17 cellular contexts compared by ENCODE assay signal in the genomic region with DNA sequence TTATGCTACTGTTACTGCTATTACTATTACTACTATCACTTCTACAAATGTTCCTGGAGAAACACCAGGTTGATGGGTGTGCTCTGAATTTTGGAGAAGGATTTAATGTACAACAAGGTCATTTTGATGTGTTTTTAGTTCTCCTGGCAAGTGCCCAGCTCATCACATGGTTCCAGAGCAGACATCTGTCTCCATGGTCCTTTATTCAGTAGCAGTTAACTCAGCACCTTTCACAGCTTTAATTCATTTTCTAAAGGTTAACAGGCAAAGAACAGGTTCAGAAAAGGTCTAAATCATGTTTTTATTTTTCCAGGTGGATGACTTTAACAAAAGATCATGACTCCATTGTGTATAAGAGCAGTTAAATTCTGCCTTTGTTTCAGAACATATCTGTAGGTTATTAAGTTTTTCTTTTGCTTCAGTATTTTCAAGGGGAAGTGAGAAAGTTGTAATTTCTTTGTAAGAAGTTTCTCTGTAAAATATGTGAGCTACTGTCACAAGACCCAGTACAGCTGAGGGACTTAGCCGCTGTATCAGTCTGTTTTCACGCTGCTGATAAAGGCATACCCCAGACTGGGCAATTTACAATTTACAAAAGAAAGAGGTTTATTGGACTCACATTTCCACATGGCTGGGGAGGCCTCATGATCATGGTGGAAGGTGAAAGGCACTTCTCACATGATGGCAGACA. TPM values are rescaled to one million over a fixed set of nuclear protein-coding genes. Genes with fewer than 3 reads are reported as not detected.
DNase-seq lines count a peak whose midpoint lies in the region; ATAC-seq and TF ChIP-seq lines count a peak whose summit lies in the region.
"Had no signal": no experiment of that assay in that cellular context is flagged by ENCODE, and none has a peak within 500 bp of the region (broad histone marks: within the 10 kb centered on the region; RNA-seq: fewer than 3 reads in every experiment).

No MANE protein-coding gene starts in this region.

- H3K36me3 ChIP-seq in tibial nerve: peaks cover 0 to 53% (median 0%) of the 10 kb centered on the region in 3 donors

- 75 to 80% methylated on average over 2 of the region's 2 CpGs for WGBS in tibial nerve, 2 donors

- no peak for TF ChIP-seq CTCF in tibial nerve (IDR thresholded peaks at IDR 0.05)

- intact Hi-C loops in left cardiac atrium (cut with DNase I): no loop called here

- H3K27me3 ChIP-seq in tibial nerve: no peaks in the 10 kb centered on the region
- H3K27me3 ChIP-seq: dorsolateral prefrontal cortex, upper lobe of left lung had no signal

- no peak overlapping the region for H3K27ac ChIP-seq in tibial nerve
- H3K27ac ChIP-seq: dorsolateral prefrontal cortex, upper lobe of left lung had no signal

- peaks cover 0 to 48% (median 6%) of the 10 kb centered on the region in 4 donors for H3K9me3 ChIP-seq in tibial nerve

- TF ChIP-seq EP300 in tibial nerve (IDR thresholded peaks at IDR 0.05): no peak

- no peaks in the 10 kb centered on the region for H3K4me1 ChIP-seq in tibial nerve
- H3K4me1 ChIP-seq: upper lobe of left lung had no signal

- no peak for DNase-seq in left cardiac atrium
- no peak for DNase-seq in tibial nerve (ENCODE audit: low spot score in 2 of 2)
- DNase-seq in anterior cingulate cortex (lab: John Stamatoyannopoulos, UW): no peak
- no peak for DNase-seq in NCI-H1092 treated with DMSO at 0.1 percent for 48 hours (lab: John Stamatoyannopoulos, UW)
- DNase-seq: ACHN; activated CD4-positive, alpha-beta T cell treated with anti-CD3 and anti-CD28 coated beads, Interleukin-2, amount 50 U/mL, for 1 hour; COR-L47; dorsolateral prefrontal cortex; naive thymus-derived CD8-positive, alpha-beta T cell; NCI-H1092; upper lobe of left lung had no signal

- no peak overlapping the region for H3K4me3 ChIP-seq in tibial nerve
- H3K4me3 ChIP-seq: dorsolateral prefrontal cortex, upper lobe of left lung had no signal

- ATAC-seq in GM18498 (IDR thresholded peaks at IDR 0.05; ENCODE audit: unreplicated experiment) (peak; percentile 71), GM19438 (IDR thresholded peaks at IDR 0.05; ENCODE audit: low read depth, unreplicated experiment) (peak; percentile 58), HG02852 (IDR thresholded peaks at IDR 0.05; ENCODE audit: unreplicated experiment) (peak; percentile 84), HG03565 (IDR thresholded peaks at IDR 0.05; ENCODE audit: unreplicated experiment) (peak; percentile 72), left cardiac atrium (no peak)
- ATAC-seq: naive thymus-derived CD8-positive, alpha-beta T cell had no signal

- no peak for TF ChIP-seq POLR2A in tibial nerve (IDR thresholded peaks at IDR 0.05)

RNA-seq across cellular contexts. Expression of a gene that starts 41.9 kb away (rescaled TPM):
- total RNA-seq in left cardiac atrium (10 to 100 TPM; 27.8 to 45.2 TPM), tibial nerve (10 to 100 TPM; 34.3 to 48.0 (median 41.8) TPM)

RNA-seq across cellular contexts. Expression of a gene that starts 42.1 kb away (rescaled TPM):
- 1 to 10 TPM; 5.4 to 6.8 TPM for total RNA-seq in left cardiac atrium
- total RNA-seq in tibial nerve: 10 to 100 TPM in 1 of 4 donors, 1 to 10 TPM in 3; 4.7 to 16.0 (median 8.2) TPM

RNA-seq across cellular contexts. Expression of a gene that starts 60.0 kb away (rescaled TPM):
- under 1 TPM; 0.15 to 0.16 TPM for total RNA-seq in left cardiac atrium
- total RNA-seq in tibial nerve: not detected
- total RNA-seq: activated T-helper 2 cell treated with anti-CD3 and anti-CD28 coated beads, Interferon-gamma antibody, Interleukin-2, Interleukin-4, amounts not matched to agents 10 μg/mL and 5 μg/mL and 100 μg/mL, durations not matched to agents 14 hours and 24 hours and 36 hours; fibroblast of lung; naive thymus-derived CD8-positive, alpha-beta T cell had no signal

Comparison
In these comparisons a context has a peak if more than half of its experiments do, and no peak if none do; other contexts are left out.
1. ATAC-seq: peak in GM18498 (single experiment), GM19438 (single experiment), HG02852 (single experiment) and HG03565 (single experiment); none in left cardiac atrium (0 of 2).